Comparison of ENCODE assay signal across 18 cellular contexts in genomic region chr10:110471566-110472139, GRCh38.
DNase-seq lines count a peak whose midpoint lies in the region; ATAC-seq, FAIRE-seq and TF ChIP-seq lines count a peak whose summit lies in the region.
"Had no signal": no experiment of that assay in that cellular context is flagged by ENCODE, and none has a peak within 500 bp of the region (broad histone marks: within the 10 kb centered on the region; RNA-seq: fewer than 3 reads in every experiment).

No MANE protein-coding gene starts in this region.

- ATAC-seq in HG03432 (IDR thresholded peaks at IDR 0.05; ENCODE audit: unreplicated experiment), result no peak
- ATAC-seq: activated CD8-positive, alpha-beta T cell treated with anti-CD3 and anti-CD28 coated beads, Interleukin-2, amount 10 ng/mL, durations not matched to agents 7 days and 5 days; heart left ventricle had no signal

- no peak for FAIRE-seq in RCC 7860 (lab: Jason Lieb, UNC)
- FAIRE-seq: GM18507, GM19239, keratinocyte had no signal

- peak; percentile 77 for DNase-seq in AG20443 (ENCODE audit: low spot score)
- peak; percentile 36 for DNase-seq in dedifferentiated amniotic fluid mesenchymal stem cell (ENCODE audit: extremely low spot score)
- peak; percentile 87 for DNase-seq in left kidney (ENCODE audit: low read depth, low spot score)
- DNase-seq in RCC 7860 (ENCODE audit: low spot score), result no peak
- DNase-seq in NCI-H748 treated with DMSO at 0.1 percent for 48 hours (lab: John Stamatoyannopoulos, UW), result no peak
- no peak for DNase-seq in HUDEP-2 (lab: John Stamatoyannopoulos, UW; ENCODE audit: unreplicated experiment in 76 of 76)
- DNase-seq: activated CD8-positive, alpha-beta T cell treated with anti-CD3 and anti-CD28 coated beads, Interleukin-2, amount 10 ng/mL, durations not matched to agents 7 days and 5 days; amniotic stem cell; Calu3; heart left ventricle; midbrain; retina; WERI-Rb-1 had no signal

- no peak for TF ChIP-seq EP300 in Ishikawa (IDR thresholded peaks at IDR 0.05; ENCODE audit: borderline replicate concordance)

- no peak for TF ChIP-seq RAD21 in Ishikawa (IDR thresholded peaks at IDR 0.05; ENCODE audit: low read depth)

TF ChIP-seq in Ishikawa, 13 proteins besides CTCF, POLR2A, EP300 and RAD21:
- TF ChIP-seq EGR1 (IDR thresholded peaks at IDR 0.05), result peak; percentile 68; the same call in 1 of the 2 replicates
- no peak for TF ChIP-seq CREB1 (IDR thresholded peaks at IDR 0.05; ENCODE audit: low read depth)
TF ChIP-seq in Ishikawa: peak in this region for 1.

Comparison
In these comparisons a context has a peak if more than half of its experiments do, and no peak if none do; other contexts are left out.
1. DNase-seq: peak in AG20443 (single experiment), dedifferentiated amniotic fluid mesenchymal stem cell (single experiment) and left kidney (single experiment); none in RCC 7860 (single experiment), NCI-H748 treated with DMSO at 0.1 percent for 48 hours (single experiment) and HUDEP-2 (0 of 76).